Comparison of ENCODE assay signal across 22 cellular contexts in the genomic region with DNA sequence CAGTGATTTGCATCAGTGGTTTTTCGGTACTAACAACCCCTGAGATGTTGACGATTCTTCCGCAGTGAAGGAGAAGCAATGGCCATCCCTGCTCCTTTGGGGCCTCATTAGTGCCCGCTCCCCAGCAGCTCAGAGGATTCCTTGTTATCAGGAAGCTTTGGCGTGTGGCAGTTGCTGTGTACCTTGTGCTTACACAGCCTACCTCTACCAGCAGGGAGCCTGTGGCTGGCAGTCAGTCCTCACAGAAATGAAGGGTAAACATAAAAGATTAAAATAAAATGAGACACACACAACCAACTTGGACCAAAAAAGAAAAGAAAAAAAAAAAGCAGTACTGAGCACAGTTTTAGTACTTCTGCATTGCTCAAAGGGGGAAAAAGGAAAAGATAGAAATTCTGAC. TPM values are rescaled to one million over a fixed set of nuclear protein-coding genes. Genes with fewer than 3 reads are reported as not detected.
"Had no signal": no experiment of that assay in that cellular context is flagged by ENCODE, and none has a peak within 500 bp of the region (broad histone marks: within the 10 kb centered on the region; RNA-seq: fewer than 3 reads in every experiment).

No MANE protein-coding gene starts in this region.

- H3K36me3 ChIP-seq: brain microvascular endothelial cell, cardiac muscle cell had no signal

- H2AFZ ChIP-seq: PC-9 had no signal

- ATAC-seq: activated T-helper 17 cell treated with anti-CD3 and anti-CD28 coated beads, Interleukin-2, amount 50 U/mL, for 72 hours; K562 had no signal

- H3K4me3 ChIP-seq: cardiac muscle cell, K562, PC-9 had no signal

- FAIRE-seq: K562 had no signal

- H3K4me2 ChIP-seq: PC-9 had no signal

- DNase-seq: activated CD4-positive, alpha-beta memory T cell treated with anti-CD3 and anti-CD28 coated beads, Interleukin-2, amount 10 ng/mL, durations not matched to agents 7 days and 5 days; activated CD4-positive, alpha-beta T cell treated with anti-CD3 and anti-CD28 coated beads, Interleukin-2, amount 10 ng/mL, durations not matched to agents 7 days and 5 days; activated CD4-positive, CD25-positive, alpha-beta regulatory T cell; activated gamma-delta T cell; activated naive CD4-positive, alpha-beta T cell treated with anti-CD3 and anti-CD28 coated beads for 36 hours; activated T-cell treated with anti-CD3 and anti-CD28 coated beads for 4 hours; activated T-cell treated with anti-CD3 and anti-CD28 coated beads, Interleukin-2, amount 50 U/mL, for 48 hours; amygdala; brain microvascular endothelial cell; Karpas-422; NCI-H1048; NCI-H1436 treated with DMSO at 0.1 percent for 48 hours; NCI-H187; NCI-H446 treated with DMSO at 0.1 percent for 48 hours; NCI-H524 treated with DMSO at 0.1 percent for 48 hours; PC-9; SHP77 treated with DMSO at 0.1 percent for 48 hours had no signal

- H3K27ac ChIP-seq: brain microvascular endothelial cell, cardiac muscle cell, PC-9 had no signal

- H3K27me3 ChIP-seq: brain microvascular endothelial cell, cardiac muscle cell had no signal

RNA-seq across cellular contexts. Expression of a gene that starts 55.2 kb away (rescaled TPM):
- total RNA-seq: activated CD4-positive, alpha-beta memory T cell treated with anti-CD3 and anti-CD28 coated beads, Interleukin-2, amount 10 ng/mL, durations not matched to agents 7 days and 5 days; activated CD4-positive, alpha-beta T cell treated with anti-CD3 and anti-CD28 coated beads, Interleukin-2, amount 10 ng/mL, durations not matched to agents 7 days and 5 days; activated CD8-positive, alpha-beta memory T cell treated with anti-CD3 and anti-CD28 coated beads for 36 hours; activated naive CD4-positive, alpha-beta T cell treated with anti-CD3 and anti-CD28 coated beads for 36 hours; activated T-helper 17 cell treated with anti-CD3 and anti-CD28 coated beads, Interleukin-2, amount 50 U/mL, for 72 hours; M059J; PC-9 had no signal
